In the genomic region with DNA sequence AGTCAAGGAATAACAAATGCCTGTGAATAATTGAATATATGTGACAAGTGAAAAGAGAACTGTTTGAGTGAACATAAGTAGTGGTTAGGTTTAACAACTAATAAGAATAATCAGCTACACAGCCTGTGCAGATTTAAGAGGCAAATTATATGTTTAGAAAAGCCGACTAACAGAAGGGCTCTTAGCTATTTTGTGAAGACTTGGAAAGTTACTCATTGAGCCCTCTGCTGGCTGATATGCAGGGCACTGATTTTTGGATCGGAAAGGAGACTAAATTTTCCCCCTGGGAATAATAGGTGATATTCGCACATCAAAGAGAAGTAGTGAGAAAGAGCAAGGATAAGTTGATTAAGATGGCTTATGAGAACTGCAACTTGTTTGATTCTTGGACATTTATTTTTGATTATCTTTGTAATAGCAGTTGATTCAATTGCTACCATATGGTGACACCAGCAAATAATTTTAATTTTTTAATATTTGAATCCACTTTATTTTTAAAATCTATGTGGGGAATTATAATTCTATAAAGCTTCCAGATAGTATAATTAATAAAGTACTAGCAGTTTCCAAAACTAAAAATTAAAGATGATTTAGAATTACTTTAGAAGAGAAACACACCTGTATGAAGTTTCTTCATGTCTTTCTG, we compare ENCODE assay signal across 7 cellular contexts.
A peak's percentile ranks its signal among the peaks of the same experiment; 100 is the strongest.
DNase-seq lines count a peak whose midpoint lies in the region; ATAC-seq, FAIRE-seq and TF ChIP-seq lines count a peak whose summit lies in the region.

No MANE protein-coding gene starts in this region.

- no peaks in the 10 kb centered on the region for H3K4me1 ChIP-seq in keratinocyte (ENCODE audit: control insufficient read depth, extremely low read depth, insufficient read depth, low read length)

- no peak overlapping the region for H2AFZ ChIP-seq in keratinocyte (ENCODE audit: control insufficient read depth, low read length)

- TF ChIP-seq CTCF in GM12865 (IDR thresholded peaks at IDR 0.05; ENCODE audit: insufficient read depth, low read depth, low read length, missing control alignments): peak; percentile 49
- TF ChIP-seq CTCF in keratinocyte (optimal IDR thresholded peaks at IDR 0.05 in 1 of 3, IDR thresholded peaks at IDR 0.05 in 1 of 3, conservative IDR thresholded peaks at IDR 0.05 in 1 of 3; ENCODE audit: extremely low read depth in 1 of 3, insufficient read depth in 2 of 3, low read length in 3 of 3): peak; percentile 33 to 72 (median 52)

- no peaks in the 10 kb centered on the region for H3K9me3 ChIP-seq in keratinocyte (ENCODE audit: control insufficient read depth, low read depth, low read length)

- DNase-seq in GM12865 (ENCODE audit: low read depth) (peak; percentile 4), NAMALWA (ENCODE audit: low spot score) (peak; percentile 55), amniotic stem cell (lab: John Stamatoyannopoulos, UW) (peak; percentile 18), keratinocyte (ENCODE audit: low read depth, low spot score) (no peak), T-helper 9 cell (no peak)
- no peak for DNase-seq in activated CD4-positive, alpha-beta T cell treated with anti-CD3 and anti-CD28 coated beads for 4 hours

- no peak overlapping the region for H3K4me3 ChIP-seq in GM12865 (ENCODE audit: low read depth, low read length)
- H3K4me3 ChIP-seq in keratinocyte (ENCODE audit: control insufficient read depth in 2 of 3, extremely low read depth in 1 of 3, insufficient read depth in 2 of 3, low read depth in 1 of 3, low read length in 3 of 3): no peak overlapping the region

- dilution Hi-C loops in keratinocyte (cut with MboI; ENCODE audit: extremely low pct_ligation_motif_present, low sequenced_read_pairs): no loop called here

- H3K79me2 ChIP-seq in keratinocyte (ENCODE audit: control insufficient read depth, insufficient read depth, low read length): no peaks in the 10 kb centered on the region

- H3K4me2 ChIP-seq in keratinocyte (ENCODE audit: control insufficient read depth, extremely low read depth, insufficient read depth, low read depth, low read length): no peak overlapping the region

- H3K36me3 ChIP-seq in keratinocyte (ENCODE audit: control insufficient read depth in 2 of 2, extremely low read depth in 1 of 2, insufficient read depth in 2 of 2, low read length in 2 of 2): no peaks in the 10 kb centered on the region

- no peak for ATAC-seq in GM21737 (IDR thresholded peaks at IDR 0.05; ENCODE audit: unreplicated experiment)

- no peaks in the 10 kb centered on the region for H3K9me1 ChIP-seq in keratinocyte (ENCODE audit: control insufficient read depth, extremely low read depth, insufficient read depth, low read length)

- no peak overlapping the region for H3K9ac ChIP-seq in keratinocyte (ENCODE audit: control insufficient read depth, extremely low read depth, insufficient read depth, low read length)

- no peaks in the 10 kb centered on the region for H4K20me1 ChIP-seq in keratinocyte (ENCODE audit: control insufficient read depth, extremely low read depth, insufficient read depth, low read length)

- no peaks in the 10 kb centered on the region for H3K27me3 ChIP-seq in keratinocyte (ENCODE audit: control insufficient read depth, extremely low read depth, insufficient read depth, low read length)

- H3K27ac ChIP-seq in keratinocyte (ENCODE audit: control insufficient read depth, insufficient read depth, low read length): no peak overlapping the region

- no peak for FAIRE-seq in keratinocyte (lab: Jason Lieb, UNC)

Comparison
In these comparisons a context has a peak if more than half of its experiments do, and no peak if none do; other contexts are left out.
1. DNase-seq: peak in GM12865 (single experiment), NAMALWA (single experiment) and amniotic stem cell (single experiment); none in keratinocyte (single experiment), activated CD4-positive, alpha-beta T cell treated with anti-CD3 and anti-CD28 coated beads for 4 hours (0 of 2) and T-helper 9 cell (single experiment).